Comparison of ENCODE assay signal across 8 cellular contexts in genomic region chr7:149715476-149715875, GRCh38. TPM values are rescaled to one million over a fixed set of nuclear protein-coding genes. Genes with fewer than 3 reads are reported as not detected.
DNase-seq lines count a peak whose midpoint lies in the region; ATAC-seq, FAIRE-seq and TF ChIP-seq lines count a peak whose summit lies in the region.

No MANE protein-coding gene starts in this region.

- no peaks in the 10 kb centered on the region for H3K27me3 ChIP-seq in thymus (ENCODE audit: control insufficient read depth, insufficient read depth)

- no peak for FAIRE-seq in kidney (lab: Jason Lieb, UNC)

- 74% methylated on average over 8 of the region's 8 CpGs for WGBS in thymus

- H3K27ac ChIP-seq in kidney (ENCODE audit: low read depth in 2 of 2, low read length in 2 of 2) (no peak overlapping the region), thymus (ENCODE audit: low read depth) (no peak overlapping the region)

- peaks cover 12% of the 10 kb centered on the region for H3K36me3 Mint-ChIP-seq in activated CD8-positive, alpha-beta memory T cell treated with anti-CD3 and anti-CD28 coated beads, Interleukin-2, amount 10 ng/mL, durations not matched to agents 7 days and 5 days
- H3K36me3 Mint-ChIP-seq in activated naive CD4-positive, alpha-beta T cell treated with anti-CD3 and anti-CD28 coated beads, Interleukin-2, amount 50 U/mL, for 72 hours, result peaks cover 10 to 16% of the 10 kb centered on the region in 2 donors

- no peaks in the 10 kb centered on the region for H3K36me3 ChIP-seq in kidney (ENCODE audit: control insufficient read depth in 1 of 2, insufficient read depth in 2 of 2, low read length in 2 of 2)
- no peaks in the 10 kb centered on the region for H3K36me3 ChIP-seq in thymus (ENCODE audit: control insufficient read depth, insufficient read depth)

- peaks cover 17% of the 10 kb centered on the region for H3K4me1 Mint-ChIP-seq in activated CD8-positive, alpha-beta memory T cell treated with anti-CD3 and anti-CD28 coated beads, Interleukin-2, amount 10 ng/mL, durations not matched to agents 7 days and 5 days

- peaks cover 6 to 21% of the 10 kb centered on the region in 2 donors for H3K4me1 ChIP-seq in kidney (ENCODE audit: control insufficient read depth in 1 of 2, insufficient read depth in 1 of 2, low read depth in 1 of 2, low read length in 2 of 2)
- H3K4me1 ChIP-seq in thymus (ENCODE audit: control insufficient read depth, insufficient read depth, low read length), result peaks cover 11% of the 10 kb centered on the region

- TF ChIP-seq CTCF in kidney (IDR thresholded peaks at IDR 0.05; ENCODE audit: borderline replicate concordance, extremely low read depth, insufficient read depth), result no peak

- H3K27me3 Mint-ChIP-seq in activated CD8-positive, alpha-beta memory T cell treated with anti-CD3 and anti-CD28 coated beads, Interleukin-2, amount 10 ng/mL, durations not matched to agents 7 days and 5 days, result peaks cover 7% of the 10 kb centered on the region

- peak overlapping the region; percentile 74 for H3K4me3 Mint-ChIP-seq in activated CD8-positive, alpha-beta memory T cell treated with anti-CD3 and anti-CD28 coated beads, Interleukin-2, amount 10 ng/mL, durations not matched to agents 7 days and 5 days

- peaks cover 13% of the 10 kb centered on the region for H3K9me3 Mint-ChIP-seq in activated CD8-positive, alpha-beta memory T cell treated with anti-CD3 and anti-CD28 coated beads, Interleukin-2, amount 10 ng/mL, durations not matched to agents 7 days and 5 days (ENCODE audit: low read depth)
- peaks cover 10 to 15% of the 10 kb centered on the region in 2 donors for H3K9me3 Mint-ChIP-seq in activated naive CD4-positive, alpha-beta T cell treated with anti-CD3 and anti-CD28 coated beads, Interleukin-2, amount 50 U/mL, for 72 hours

- ATAC-seq in activated CD8-positive, alpha-beta memory T cell treated with anti-CD3 and anti-CD28 coated beads, Interleukin-2, amount 10 ng/mL, durations not matched to agents 7 days and 5 days, result no peak
- ATAC-seq in activated naive CD4-positive, alpha-beta T cell treated with anti-CD3 and anti-CD28 coated beads, Interleukin-2, amount 50 U/mL, for 72 hours, result peak in 1 of 2 donors; percentile 23

- intact Hi-C loops in kidney (cut with DNase I), result no loop called here

- CTCF ChIA-PET in activated CD8-positive, alpha-beta memory T cell treated with anti-CD3 and anti-CD28 coated beads, Interleukin-2, amount 10 ng/mL, durations not matched to agents 7 days and 5 days (lab: Charles Lee), result interaction anchor here (1.2 to 2.1 kb wide), 3 partner anchors 26 to 93 kb away, joined by 3 to 6 read pairs (median 4); no protein-coding TSS in a partner anchor

- peak overlapping the region; percentile 72 to 75 for H3K4me3 ChIP-seq in kidney (ENCODE audit: low read length in 2 of 2)
- H3K4me3 ChIP-seq in thymus (ENCODE audit: low read length), result peak overlapping the region; percentile 65

- H3K27ac Mint-ChIP-seq in activated CD8-positive, alpha-beta memory T cell treated with anti-CD3 and anti-CD28 coated beads, Interleukin-2, amount 10 ng/mL, durations not matched to agents 7 days and 5 days, result peak overlapping the region; percentile 65
- peak overlapping the region; percentile 79 to 93 for H3K27ac Mint-ChIP-seq in activated naive CD4-positive, alpha-beta T cell treated with anti-CD3 and anti-CD28 coated beads, Interleukin-2, amount 50 U/mL, for 72 hours

- DNase-seq in activated CD8-positive, alpha-beta memory T cell treated with anti-CD3 and anti-CD28 coated beads, Interleukin-2, amount 10 ng/mL, durations not matched to agents 7 days and 5 days, result no peak
- no peak for DNase-seq in activated CD8-positive, alpha-beta memory T cell treated with anti-CD3 and anti-CD28 coated beads for 24 hours
- no peak for DNase-seq in activated naive CD4-positive, alpha-beta T cell treated with anti-CD3 and anti-CD28 coated beads, Interleukin-2, amount 50 U/mL, for 72 hours (ENCODE audit: low spot score in 2 of 2)
- no peak for DNase-seq in kidney
- no peak for DNase-seq in activated CD4-positive, CD25-positive, alpha-beta regulatory T cell (lab: John Stamatoyannopoulos, UW)
- DNase-seq in stimulated activated CD4-positive, alpha-beta T cell treated with anti-CD3 and anti-CD28 coated beads, Interleukin-4, amount 100 ng/mL, for 24 hours, result no peak
- DNase-seq in NCI-H2107 treated with DMSO at 0.1 percent for 48 hours (lab: John Stamatoyannopoulos, UW; ENCODE audit: unreplicated experiment), result no peak

- peak overlapping the region in 1 of 2 donors; percentile 72 for H3K9ac ChIP-seq in kidney (ENCODE audit: low read length in 2 of 2)

- H3K9me3 ChIP-seq in kidney (ENCODE audit: control insufficient read depth in 1 of 2, low read length in 2 of 2), result peaks cover 0 to under 1% of the 10 kb centered on the region in 2 donors
- peaks cover 2% of the 10 kb centered on the region for H3K9me3 ChIP-seq in thymus (ENCODE audit: control insufficient read depth)

RNA-seq across cellular contexts. Expression of gene ZNF467, which starts 57.9 kb away (rescaled TPM):
- not detected for total RNA-seq in activated CD8-positive, alpha-beta memory T cell treated with anti-CD3 and anti-CD28 coated beads, Interleukin-2, amount 10 ng/mL, durations not matched to agents 7 days and 5 days
- under 1 TPM; 0.23 to 0.25 TPM for total RNA-seq in activated naive CD4-positive, alpha-beta T cell treated with anti-CD3 and anti-CD28 coated beads, Interleukin-2, amount 50 U/mL, for 72 hours
- total RNA-seq in kidney, result 24.5 TPM
- polyA plus RNA-seq in kidney (ENCODE audit: insufficient read depth, low read depth, low replicate concordance), result 15.0 TPM
- 8.8 TPM for polyA plus RNA-seq in thymus

Comparison
In these comparisons a context has a peak if more than half of its experiments do, and no peak if none do; other contexts are left out.
1. RNA of gene ZNF467, which starts 57.9 kb away (total RNA-seq): 24.5 TPM in kidney (single experiment); 0.23 to 0.25 TPM in activated naive CD4-positive, alpha-beta T cell treated with anti-CD3 and anti-CD28 coated beads, Interleukin-2, amount 50 U/mL, for 72 hours and not detected in activated CD8-positive, alpha-beta memory T cell treated with anti-CD3 and anti-CD28 coated beads, Interleukin-2, amount 10 ng/mL, durations not matched to agents 7 days and 5 days; every median in the first group is over 10 times any median in the second.